Comparison of ENCODE assay signal across 27 cellular contexts in the genomic region with DNA sequence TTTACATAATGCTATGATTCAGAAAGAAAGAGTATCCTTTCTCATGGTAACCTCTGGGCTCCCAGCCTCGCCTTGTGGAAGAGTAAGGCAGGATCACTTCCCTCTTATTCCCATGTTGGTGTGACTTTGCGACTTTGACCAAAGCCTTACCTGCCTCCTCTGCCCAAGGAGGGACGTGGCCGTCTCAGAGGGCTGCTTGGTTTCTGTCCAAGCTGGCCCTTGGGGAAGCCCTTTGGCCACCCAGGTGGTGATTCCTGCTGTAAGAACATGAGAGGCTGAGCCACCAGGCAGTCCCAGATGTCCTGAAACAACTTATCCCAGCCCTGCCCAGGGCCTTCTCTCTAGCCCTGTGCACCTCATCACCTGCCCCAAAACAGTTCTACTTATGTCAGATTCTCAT. TPM values are rescaled to one million over a fixed set of nuclear protein-coding genes. Genes with fewer than 3 reads are reported as not detected.
"Had no signal": no experiment of that assay in that cellular context is flagged by ENCODE, and none has a peak within 500 bp of the region (broad histone marks: within the 10 kb centered on the region; RNA-seq: fewer than 3 reads in every experiment).

No MANE protein-coding gene starts in this region.

- H3K9me3 Mint-ChIP-seq: activated naive CD4-positive, alpha-beta T cell treated with anti-CD3 and anti-CD28 coated beads, Interleukin-2, amount 50 U/mL, for 72 hours; activated T-helper 17 cell treated with anti-CD3 and anti-CD28 coated beads, Interleukin-2, amount 50 U/mL, for 72 hours; immature natural killer cell; natural killer cell treated with Interleukin-12 subunit alpha and Interleukin-12 subunit beta and Interleukin-15 and Interleukin-18, amount 100 ng/mL, for 72 hours; stimulated activated naive B cell treated with anti-CD40 and anti-IgM and Interleukin-4, amounts not matched to agents 10 μg/mL and 1 μg/mL and 100 μg/mL, for 72 hours had no signal

- DNase-seq: activated T-cell treated with anti-CD3 and anti-CD28 coated beads, Interleukin-2, amount 50 U/mL, for 1 hour; brain microvascular endothelial cell; caudate nucleus; dermis blood vessel endothelial cell; effector CD8-positive, alpha-beta T cell; glutamatergic neuron; immature natural killer cell; kidney glomerular epithelial cell; left ventricle myocardium inferior; mammary epithelial cell; midbrain; ovary; stimulated activated CD4-positive, alpha-beta T cell treated with anti-CD3 and anti-CD28 coated beads, Interleukin-2, amount 100 ng/mL, for 48 hours; stimulated activated CD8-positive, alpha-beta memory T cell treated with anti-CD3 and anti-CD28 coated beads, Interleukin-4, amount 100 ng/mL, for 48 hours; stimulated activated naive B cell treated with anti-CD40 and anti-IgM and Interleukin-4, amounts not matched to agents 10 μg/mL and 1 μg/mL and 100 μg/mL, for 72 hours; testis; upper lobe of right lung had no signal

- H3K9me3 ChIP-seq: ascending aorta, neutrophil, ovary, prostate gland, testis, upper lobe of right lung had no signal

- H3K27ac Mint-ChIP-seq: activated naive CD4-positive, alpha-beta T cell treated with anti-CD3 and anti-CD28 coated beads, Interleukin-2, amount 50 U/mL, for 72 hours; activated T-helper 17 cell treated with anti-CD3 and anti-CD28 coated beads, Interleukin-2, amount 50 U/mL, for 72 hours; immature natural killer cell; natural killer cell treated with Interleukin-12 subunit alpha and Interleukin-12 subunit beta and Interleukin-15 and Interleukin-18, amount 100 ng/mL, for 72 hours; stimulated activated naive B cell treated with anti-CD40 and anti-IgM and Interleukin-4, amounts not matched to agents 10 μg/mL and 1 μg/mL and 100 μg/mL, for 72 hours had no signal

- H3K4me3 Mint-ChIP-seq: activated T-helper 17 cell treated with anti-CD3 and anti-CD28 coated beads, Interleukin-2, amount 50 U/mL, for 72 hours; immature natural killer cell; natural killer cell treated with Interleukin-12 subunit alpha and Interleukin-12 subunit beta and Interleukin-15 and Interleukin-18, amount 100 ng/mL, for 72 hours; stimulated activated naive B cell treated with anti-CD40 and anti-IgM and Interleukin-4, amounts not matched to agents 10 μg/mL and 1 μg/mL and 100 μg/mL, for 72 hours had no signal

- H3K4me2 ChIP-seq: hepatocyte had no signal

- H3K4me1 ChIP-seq: left ventricle myocardium inferior, prostate gland had no signal

- H3K27me3 ChIP-seq: ascending aorta, brain microvascular endothelial cell, hepatocyte, neutrophil, ovary, testis, upper lobe of right lung had no signal

- H3K36me3 Mint-ChIP-seq: activated naive CD4-positive, alpha-beta T cell treated with anti-CD3 and anti-CD28 coated beads, Interleukin-2, amount 50 U/mL, for 72 hours; immature natural killer cell; natural killer cell treated with Interleukin-12 subunit alpha and Interleukin-12 subunit beta and Interleukin-15 and Interleukin-18, amount 100 ng/mL, for 72 hours; stimulated activated naive B cell treated with anti-CD40 and anti-IgM and Interleukin-4, amounts not matched to agents 10 μg/mL and 1 μg/mL and 100 μg/mL, for 72 hours had no signal

- H3K27ac ChIP-seq: ascending aorta, brain microvascular endothelial cell, left ventricle myocardium inferior, neutrophil, ovary, prostate gland, testis, upper lobe of right lung had no signal

- H3K79me2 ChIP-seq: hepatocyte had no signal

- H2AFZ ChIP-seq: hepatocyte had no signal

- FAIRE-seq: frontal cortex had no signal

- H3K4me3 ChIP-seq: ascending aorta, hepatocyte, left ventricle myocardium inferior, ovary, prostate gland, testis, upper lobe of right lung had no signal

- H3K4me1 Mint-ChIP-seq: activated T-helper 17 cell treated with anti-CD3 and anti-CD28 coated beads, Interleukin-2, amount 50 U/mL, for 72 hours; immature natural killer cell had no signal

- H3K36me3 ChIP-seq: ascending aorta, brain microvascular endothelial cell, left ventricle myocardium inferior, neutrophil, ovary, prostate gland, upper lobe of right lung had no signal

- ATAC-seq: activated naive CD4-positive, alpha-beta T cell treated with anti-CD3 and anti-CD28 coated beads, Interleukin-2, amount 50 U/mL, for 72 hours; activated T-helper 17 cell treated with anti-CD3 and anti-CD28 coated beads, Interleukin-2, amount 50 U/mL, for 72 hours; natural killer cell treated with Interleukin-12 subunit alpha and Interleukin-12 subunit beta and Interleukin-15 and Interleukin-18, amount 100 ng/mL, for 72 hours; stimulated activated naive B cell treated with anti-CD40 and anti-IgM and Interleukin-4, amounts not matched to agents 10 μg/mL and 1 μg/mL and 100 μg/mL, for 72 hours; upper lobe of right lung had no signal

RNA-seq across cellular contexts. Expression of a gene that starts 6.0 kb away (rescaled TPM):
- total RNA-seq: activated naive CD4-positive, alpha-beta T cell treated with anti-CD3 and anti-CD28 coated beads, Interleukin-2, amount 50 U/mL, for 72 hours; activated T-helper 17 cell treated with anti-CD3 and anti-CD28 coated beads, Interleukin-2, amount 50 U/mL, for 72 hours; frontal cortex; left ventricle myocardium inferior; natural killer cell treated with Interleukin-12 subunit alpha and Interleukin-12 subunit beta and Interleukin-15 and Interleukin-18, amount 100 ng/mL, for 72 hours; ovary; T-helper 2 cell treated with Interferon-gamma antibody and Interleukin-4, amounts not matched to agents 100 ng/mL and 5 ng/mL, for 36 hours had no signal
- polyA plus RNA-seq: immature natural killer cell, ovary had no signal

RNA-seq across cellular contexts. Expression of a gene that starts 14.0 kb away (rescaled TPM):
- total RNA-seq: activated naive CD4-positive, alpha-beta T cell treated with anti-CD3 and anti-CD28 coated beads, Interleukin-2, amount 50 U/mL, for 72 hours; activated T-helper 17 cell treated with anti-CD3 and anti-CD28 coated beads, Interleukin-2, amount 50 U/mL, for 72 hours; ascending aorta; dermis blood vessel endothelial cell; frontal cortex; hepatocyte; left ventricle myocardium inferior; natural killer cell treated with Interleukin-12 subunit alpha and Interleukin-12 subunit beta and Interleukin-15 and Interleukin-18, amount 100 ng/mL, for 72 hours; ovary; T-helper 2 cell treated with Interferon-gamma antibody and Interleukin-4, amounts not matched to agents 100 ng/mL and 5 ng/mL, for 36 hours; upper lobe of right lung had no signal
- polyA plus RNA-seq: hepatocyte, immature natural killer cell, mammary epithelial cell, ovary had no signal

RNA-seq across cellular contexts. Expression of a gene that starts 17.0 kb away (rescaled TPM):
- total RNA-seq: activated naive CD4-positive, alpha-beta T cell treated with anti-CD3 and anti-CD28 coated beads, Interleukin-2, amount 50 U/mL, for 72 hours; activated T-helper 17 cell treated with anti-CD3 and anti-CD28 coated beads, Interleukin-2, amount 50 U/mL, for 72 hours; ascending aorta; dermis blood vessel endothelial cell; frontal cortex; left ventricle myocardium inferior; natural killer cell treated with Interleukin-12 subunit alpha and Interleukin-12 subunit beta and Interleukin-15 and Interleukin-18, amount 100 ng/mL, for 72 hours; ovary; T-helper 2 cell treated with Interferon-gamma antibody and Interleukin-4, amounts not matched to agents 100 ng/mL and 5 ng/mL, for 36 hours; upper lobe of right lung had no signal
- polyA plus RNA-seq: adipose tissue, hepatocyte, immature natural killer cell, mammary epithelial cell, ovary had no signal

RNA-seq across cellular contexts. Expression of a gene that starts 19.8 kb away (rescaled TPM):
- total RNA-seq: activated naive CD4-positive, alpha-beta T cell treated with anti-CD3 and anti-CD28 coated beads, Interleukin-2, amount 50 U/mL, for 72 hours; activated T-helper 17 cell treated with anti-CD3 and anti-CD28 coated beads, Interleukin-2, amount 50 U/mL, for 72 hours; ascending aorta; dermis blood vessel endothelial cell; frontal cortex; hepatocyte; left ventricle myocardium inferior; natural killer cell treated with Interleukin-12 subunit alpha and Interleukin-12 subunit beta and Interleukin-15 and Interleukin-18, amount 100 ng/mL, for 72 hours; prostate gland; T-helper 2 cell treated with Interferon-gamma antibody and Interleukin-4, amounts not matched to agents 100 ng/mL and 5 ng/mL, for 36 hours; testis; upper lobe of right lung had no signal
- polyA plus RNA-seq: adipose tissue, hepatocyte, immature natural killer cell, mammary epithelial cell, ovary had no signal

RNA-seq across cellular contexts. Expression of a gene that starts 27.0 kb away (rescaled TPM):
- total RNA-seq: activated naive CD4-positive, alpha-beta T cell treated with anti-CD3 and anti-CD28 coated beads, Interleukin-2, amount 50 U/mL, for 72 hours; ascending aorta; frontal cortex; left ventricle myocardium inferior; mammary epithelial cell; natural killer cell treated with Interleukin-12 subunit alpha and Interleukin-12 subunit beta and Interleukin-15 and Interleukin-18, amount 100 ng/mL, for 72 hours; prostate gland; T-helper 2 cell treated with Interferon-gamma antibody and Interleukin-4, amounts not matched to agents 100 ng/mL and 5 ng/mL, for 36 hours; testis; upper lobe of right lung had no signal
- polyA plus RNA-seq: adipose tissue, immature natural killer cell, mammary epithelial cell, ovary had no signal
